In the genomic region with DNA sequence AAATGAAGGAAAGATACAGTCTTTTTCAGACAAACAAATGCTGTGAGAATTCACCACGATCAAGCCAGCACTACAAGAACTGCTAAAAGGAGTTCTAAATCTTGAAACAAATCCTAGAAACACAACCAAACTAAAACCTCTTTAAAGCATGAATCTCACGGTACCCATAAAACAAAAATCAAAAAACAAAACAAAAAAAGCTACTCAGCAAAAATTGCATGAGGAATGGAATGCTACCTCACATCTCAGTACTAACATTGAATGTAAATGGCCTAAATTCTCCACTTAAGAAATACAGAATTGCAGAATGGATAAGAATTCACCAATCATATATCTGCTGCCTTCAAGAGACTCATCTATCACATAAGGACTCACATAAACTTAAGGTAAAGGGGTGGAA, we compare ENCODE assay signal across 35 cellular contexts.
"Had no signal": no experiment of that assay in that cellular context is flagged by ENCODE, and none has a peak within 500 bp of the region (broad histone marks: within the 10 kb centered on the region; RNA-seq: fewer than 3 reads in every experiment).

No MANE protein-coding gene starts in this region.

- H3K36me3 ChIP-seq: MG63 had no signal

- H3K27me3 ChIP-seq: MG63 had no signal

- H3K4me3 ChIP-seq: MG63 had no signal

- DNase-seq: Kasumi-1, MG63, MM.1S, MV-4-11, NCI-H1048, NCI-H1092, NCI-H1092 treated with DMSO at 0.1 percent for 48 hours, NCI-H1105, NCI-H1105 treated with DMSO at 0.1 percent for 48 hours, NCI-H1417, NCI-H1417 treated with DMSO at 0.1 percent for 48 hours, NCI-H1436, NCI-H1436 treated with DMSO at 0.1 percent for 48 hours, NCI-H146, NCI-H1694, NCI-H1694 treated with DMSO at 0.1 percent for 48 hours, NCI-H187, NCI-H187 treated with DMSO at 0.1 percent for 48 hours, NCI-H1930, NCI-H2029, NCI-H2029 treated with DMSO at 0.1 percent for 48 hours, NCI-H2081, NCI-H2081 treated with DMSO at 0.1 percent for 48 hours, NCI-H2107, NCI-H2171, NCI-H2171 treated with DMSO at 0.1 percent for 48 hours, NCI-H2227 treated with DMSO at 0.1 percent for 48 hours, NCI-H226, NCI-H345, NCI-H446, NCI-H446 treated with DMSO at 0.1 percent for 48 hours, NCI-H510A, NCI-H510A treated with DMSO at 0.1 percent for 48 hours, NCI-H524, NCI-H524 treated with DMSO at 0.1 percent for 48 hours had no signal
